ENCODE assay signal across 8 cellular contexts in genomic region chr2:218395826-218396687, GRCh38. TPM values are rescaled to one million over a fixed set of nuclear protein-coding genes. Genes with fewer than 3 reads are reported as not detected.
A peak's percentile ranks its signal among the peaks of the same experiment; 100 is the strongest.
DNase-seq lines count a peak whose midpoint lies in the region; ATAC-seq, FAIRE-seq and TF ChIP-seq lines count a peak whose summit lies in the region.

No MANE protein-coding gene starts in this region.

- no peaks in the 10 kb centered on the region for H3K9me3 Mint-ChIP-seq in activated CD4-positive, alpha-beta T cell treated with anti-CD3 and anti-CD28 coated beads for 36 hours (ENCODE audit: low read depth)

- POLR2A ChIA-PET in activated CD4-positive, alpha-beta T cell treated with anti-CD3 and anti-CD28 coated beads for 36 hours (lab: Charles Lee), result no interaction called here

- peaks cover 15% of the 10 kb centered on the region for H3K4me1 ChIP-seq in BE2C

- peaks cover 28% of the 10 kb centered on the region for H3K27me3 ChIP-seq in BE2C

- intact Hi-C loops in activated CD4-positive, alpha-beta T cell treated with anti-CD3 and anti-CD28 coated beads for 36 hours (cut with DNase I, micrococcal nuclease), result loop anchor here (1.0 to 5.0 kb wide), 17 partner anchors 10 to 991 kb away; partner anchors contain the start of genes AAMP (in 2 of the 2), ARPC2 (in 2 of the 2), PNKD (in 2 of the 2) and TMBIM1 (in 2 of the 2)

- H3K36me3 ChIP-seq in BE2C, result no peaks in the 10 kb centered on the region

- CTCF ChIA-PET in activated CD4-positive, alpha-beta T cell treated with anti-CD3 and anti-CD28 coated beads for 36 hours (lab: Charles Lee), result interaction anchor here (0.6 to 4.2 kb wide), 7 partner anchors 25 to 286 kb away, joined by 3 to 20 read pairs (median 3); no protein-coding TSS in a partner anchor

- H3K27me3 Mint-ChIP-seq in activated CD4-positive, alpha-beta T cell treated with anti-CD3 and anti-CD28 coated beads for 36 hours, result peaks cover 6% of the 10 kb centered on the region

- peak overlapping the region; percentile 85 for H3K4me3 Mint-ChIP-seq in activated CD4-positive, alpha-beta T cell treated with anti-CD3 and anti-CD28 coated beads for 36 hours

- H3K4me1 Mint-ChIP-seq in activated CD4-positive, alpha-beta T cell treated with anti-CD3 and anti-CD28 coated beads for 36 hours, result peaks cover 29% of the 10 kb centered on the region

- TF ChIP-seq CTCF in BE2C (IDR thresholded peaks at IDR 0.05; ENCODE audit: low read depth, low read length) (peak; percentile 71), choroid plexus epithelial cell (conservative IDR thresholded peaks at IDR 0.05; ENCODE audit: low read depth, low read length) (peak; percentile 72)

- DNase-seq in BE2C (peak; percentile 92), GM19239 (ENCODE audit: insufficient read length, low spot score) (peak; percentile 85), NCI-H510A (lab: John Stamatoyannopoulos, UW) (peak; percentile 92), choroid plexus epithelial cell (ENCODE audit: low read depth) (peak; percentile 99), kidney tubule cell (ENCODE audit: low spot score) (peak; percentile 95)
- DNase-seq in activated CD4-positive, alpha-beta T cell treated with anti-CD3 and anti-CD28 coated beads for 36 hours, result peak; percentile 97
- DNase-seq in stimulated activated CD4-positive, alpha-beta T cell treated with anti-CD3 and anti-CD28 coated beads, Interleukin-1b, Interleukin-23, amount 100 ng/mL, for 24 hours (ENCODE audit: low read depth in 4 of 4, low spot score in 1 of 4), result peak; percentile 68 to 85 (median 84)

- peak overlapping the region; percentile 92 for H3K27ac Mint-ChIP-seq in activated CD4-positive, alpha-beta T cell treated with anti-CD3 and anti-CD28 coated beads for 36 hours

- peaks cover 2% of the 10 kb centered on the region for H3K36me3 Mint-ChIP-seq in activated CD4-positive, alpha-beta T cell treated with anti-CD3 and anti-CD28 coated beads for 36 hours (ENCODE audit: low read depth)

- peak overlapping the region; percentile 92 for H3K4me3 ChIP-seq in BE2C (ENCODE audit: low read depth, low read length)
- H3K4me3 ChIP-seq in choroid plexus epithelial cell (ENCODE audit: low read depth, low read length), result peak overlapping the region; percentile 82

- H3K9me3 ChIP-seq in BE2C, result no peaks in the 10 kb centered on the region

- FAIRE-seq in GM19239 (lab: Jason Lieb, UNC), result peak; percentile 94

- ATAC-seq in HG03442 (IDR thresholded peaks at IDR 0.05; ENCODE audit: unreplicated experiment), result peak; percentile 45
- peak; percentile 68 for ATAC-seq in activated CD4-positive, alpha-beta T cell treated with anti-CD3 and anti-CD28 coated beads for 36 hours

RNA-seq across cellular contexts. Expression of gene CTDSP1, which starts 3.6 kb away (rescaled TPM):
- polyA plus RNA-seq in BE2C (2012; ENCODE audit: insufficient read depth, insufficient read length, low read depth), result 110 TPM
- total RNA-seq in activated CD4-positive, alpha-beta T cell treated with anti-CD3 and anti-CD28 coated beads for 36 hours, result 10 to 100 TPM; 57.7 to 65.4 TPM

RNA-seq across cellular contexts. Expression of gene SLC11A1, which starts 14.0 kb away (rescaled TPM):
- polyA plus RNA-seq in BE2C (2012; ENCODE audit: insufficient read depth, insufficient read length, low read depth), result 1.4 TPM
- under 1 TPM; 0.05 to 0.09 TPM for total RNA-seq in activated CD4-positive, alpha-beta T cell treated with anti-CD3 and anti-CD28 coated beads for 36 hours

RNA-seq across cellular contexts. Expression of gene VIL1, which starts 22.9 kb away (rescaled TPM):
- polyA plus RNA-seq in BE2C (2012; ENCODE audit: insufficient read depth, insufficient read length, low read depth), result 0.11 TPM
- total RNA-seq in activated CD4-positive, alpha-beta T cell treated with anti-CD3 and anti-CD28 coated beads for 36 hours, result not detected

RNA-seq across cellular contexts. Expression of gene CATIP, which starts 39.4 kb away (rescaled TPM):
- polyA plus RNA-seq in BE2C (2012; ENCODE audit: insufficient read depth, insufficient read length, low read depth), result not detected
- total RNA-seq in activated CD4-positive, alpha-beta T cell treated with anti-CD3 and anti-CD28 coated beads for 36 hours, result not detected

Comparison
In these comparisons a context has a peak if more than half of its experiments do, and no peak if none do; other contexts are left out.
1. Peak in every context shown above with its lines: DNase-seq, ATAC-seq and H3K4me3 ChIP-seq.